In genomic region chrX:2272337-2272736, GRCh38 we compare ENCODE assay signal across 15 cellular contexts.
"Had no signal": no experiment of that assay in that cellular context is flagged by ENCODE, and none has a peak within 500 bp of the region (broad histone marks: within the 10 kb centered on the region; RNA-seq: fewer than 3 reads in every experiment).

No MANE protein-coding gene starts in this region.

- H3K36me3 Mint-ChIP-seq: stimulated activated effector memory CD8-positive, alpha-beta T cell treated with anti-CD3 and anti-CD28 coated beads, Interleukin-12 subunit alpha, Interleukin-12 subunit beta, amount 100 ng/mL, for 72 hours had no signal

- H3K36me3 ChIP-seq: ascending aorta, pancreas, tibial artery, vagina had no signal

- H3K27me3 Mint-ChIP-seq: activated CD8-positive, alpha-beta memory T cell treated with anti-CD3 and anti-CD28 coated beads, Interleukin-2, amount 10 ng/mL, durations not matched to agents 7 days and 5 days; activated naive CD4-positive, alpha-beta T cell treated with anti-CD3 and anti-CD28 coated beads, Interleukin-2, amount 10 ng/mL, durations not matched to agents 7 days and 5 days had no signal

- H3K4me3 ChIP-seq: ascending aorta, pancreas, tibial artery, vagina had no signal

- ATAC-seq: activated CD8-positive, alpha-beta memory T cell treated with anti-CD3 and anti-CD28 coated beads, Interleukin-2, amount 10 ng/mL, durations not matched to agents 7 days and 5 days; left ventricle myocardium superior; stimulated activated effector memory CD8-positive, alpha-beta T cell treated with anti-CD3 and anti-CD28 coated beads, Interleukin-12 subunit alpha, Interleukin-12 subunit beta, amount 100 ng/mL, for 72 hours had no signal

- H3K9me3 ChIP-seq: ascending aorta, pancreas, tibial artery, vagina had no signal

- H3K4me3 Mint-ChIP-seq: activated CD8-positive, alpha-beta memory T cell treated with anti-CD3 and anti-CD28 coated beads, Interleukin-2, amount 10 ng/mL, durations not matched to agents 7 days and 5 days; activated naive CD4-positive, alpha-beta T cell treated with anti-CD3 and anti-CD28 coated beads, Interleukin-2, amount 10 ng/mL, durations not matched to agents 7 days and 5 days; stimulated activated effector memory CD8-positive, alpha-beta T cell treated with anti-CD3 and anti-CD28 coated beads, Interleukin-12 subunit alpha, Interleukin-12 subunit beta, amount 100 ng/mL, for 72 hours; T-helper 2 cell treated with Interferon-gamma antibody and Interleukin-4, amounts not matched to agents 5 μg/mL and 100 μg/mL, for 36 hours had no signal

- H3K27ac Mint-ChIP-seq: activated CD8-positive, alpha-beta memory T cell treated with anti-CD3 and anti-CD28 coated beads, Interleukin-2, amount 10 ng/mL, durations not matched to agents 7 days and 5 days; activated naive CD4-positive, alpha-beta T cell treated with anti-CD3 and anti-CD28 coated beads, Interleukin-2, amount 10 ng/mL, durations not matched to agents 7 days and 5 days; activated T-helper 2 cell treated with anti-CD3 and anti-CD28 coated beads, Interferon-gamma antibody, Interleukin-2, Interleukin-4, amounts not matched to agents 10 μg/mL and 5 μg/mL and 100 μg/mL, durations not matched to agents 14 hours and 24 hours and 36 hours; stimulated activated effector memory CD8-positive, alpha-beta T cell treated with anti-CD3 and anti-CD28 coated beads, Interleukin-12 subunit alpha, Interleukin-12 subunit beta, amount 100 ng/mL, for 72 hours; T-helper 2 cell treated with Interferon-gamma antibody and Interleukin-4, amounts not matched to agents 5 μg/mL and 100 μg/mL, for 36 hours had no signal

- H3K4me1 ChIP-seq: ascending aorta, pancreas, tibial artery had no signal

- H3K27ac ChIP-seq: ascending aorta, pancreas, tibial artery, vagina had no signal

- H3K4me1 Mint-ChIP-seq: activated CD8-positive, alpha-beta memory T cell treated with anti-CD3 and anti-CD28 coated beads, Interleukin-2, amount 10 ng/mL, durations not matched to agents 7 days and 5 days; activated naive CD4-positive, alpha-beta T cell treated with anti-CD3 and anti-CD28 coated beads, Interleukin-2, amount 10 ng/mL, durations not matched to agents 7 days and 5 days; stimulated activated effector memory CD8-positive, alpha-beta T cell treated with anti-CD3 and anti-CD28 coated beads, Interleukin-12 subunit alpha, Interleukin-12 subunit beta, amount 100 ng/mL, for 72 hours had no signal

- DNase-seq: activated CD4-positive, alpha-beta T cell treated with anti-CD3 and anti-CD28 coated beads, Interleukin-2, amount 50 U/mL, for 48 hours; activated CD4-positive, CD25-positive, alpha-beta regulatory T cell treated with anti-CD3 and anti-CD28 coated beads, Interleukin-2, amount 50 U/mL, for 72 hours; activated CD8-positive, alpha-beta memory T cell treated with anti-CD3 and anti-CD28 coated beads, Interleukin-2, amount 10 ng/mL, durations not matched to agents 7 days and 5 days; activated naive CD4-positive, alpha-beta T cell treated with anti-CD3 and anti-CD28 coated beads, Interleukin-2, amount 10 ng/mL, durations not matched to agents 7 days and 5 days; activated T-cell treated with anti-CD3 and anti-CD28 coated beads, Interleukin-2, amount 50 U/mL, for 1 hour; dermis blood vessel endothelial cell; kidney; left ventricle myocardium superior; pancreas; tibial artery had no signal

- H3K27me3 ChIP-seq: ascending aorta, pancreas, tibial artery, vagina had no signal
